3 cellular contexts compared by ENCODE assay signal in genomic region chr16:84410361-84411138, GRCh38.
TF ChIP-seq lines count a peak whose summit lies in the region.

No MANE protein-coding gene starts in this region.

TF ChIP-seq in HepG2, 621 proteins besides CTCF, POLR2A, EP300 and RAD21:
- TF ChIP-seq, protein P1, sequence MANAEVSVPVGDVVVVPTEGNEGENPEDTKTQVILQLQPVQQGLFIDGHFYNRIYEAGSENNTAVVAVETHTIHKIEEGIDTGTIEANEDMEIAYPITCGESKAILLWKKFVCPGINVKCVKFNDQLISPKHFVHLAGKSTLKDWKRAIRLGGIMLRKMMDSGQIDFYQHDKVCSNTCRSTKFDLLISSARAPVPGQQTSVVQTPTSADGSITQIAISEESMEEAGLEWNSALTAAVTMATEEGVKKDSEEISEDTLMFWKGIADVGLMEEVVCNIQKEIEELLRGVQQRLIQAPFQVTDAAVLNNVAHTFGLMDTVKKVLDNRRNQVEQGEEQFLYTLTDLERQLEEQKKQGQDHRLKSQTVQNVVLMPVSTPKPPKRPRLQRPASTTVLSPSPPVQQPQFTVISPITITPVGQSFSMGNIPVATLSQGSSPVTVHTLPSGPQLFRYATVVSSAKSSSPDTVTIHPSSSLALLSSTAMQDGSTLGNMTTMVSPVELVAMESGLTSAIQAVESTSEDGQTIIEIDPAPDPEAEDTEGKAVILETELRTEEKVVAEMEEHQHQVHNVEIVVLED (CRISPR knock-in tag; IDR thresholded peaks at IDR 0.05; ENCODE audit: borderline replicate concordance), result no peak
- TF ChIP-seq KLF12 (CRISPR knock-in tag; IDR thresholded peaks at IDR 0.05; ENCODE audit: borderline replicate concordance) (no peak), RFXANK (CRISPR knock-in tag; IDR thresholded peaks at IDR 0.05) (no peak), ZMYM3 (CRISPR knock-in tag; IDR thresholded peaks at IDR 0.05) (0 out of 2 replicates have a peak, but pooled peaks have one; percentile 40), ZNF768 (CRISPR knock-in tag; IDR thresholded peaks at IDR 0.05) (peak; percentile 98)
- TF ChIP-seq, protein P2, sequence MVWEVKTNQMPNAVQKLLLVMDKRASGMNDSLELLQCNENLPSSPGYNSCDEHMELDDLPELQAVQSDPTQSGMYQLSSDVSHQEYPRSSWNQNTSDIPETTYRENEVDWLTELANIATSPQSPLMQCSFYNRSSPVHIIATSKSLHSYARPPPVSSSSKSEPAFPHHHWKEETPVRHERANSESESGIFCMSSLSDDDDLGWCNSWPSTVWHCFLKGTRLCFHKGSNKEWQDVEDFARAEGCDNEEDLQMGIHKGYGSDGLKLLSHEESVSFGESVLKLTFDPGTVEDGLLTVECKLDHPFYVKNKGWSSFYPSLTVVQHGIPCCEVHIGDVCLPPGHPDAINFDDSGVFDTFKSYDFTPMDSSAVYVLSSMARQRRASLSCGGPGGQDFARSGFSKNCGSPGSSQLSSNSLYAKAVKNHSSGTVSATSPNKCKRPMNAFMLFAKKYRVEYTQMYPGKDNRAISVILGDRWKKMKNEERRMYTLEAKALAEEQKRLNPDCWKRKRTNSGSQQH (CRISPR knock-in tag; IDR thresholded peaks at IDR 0.05; ENCODE audit: low read depth), result no peak

TF ChIP-seq in K562, 482 proteins besides CTCF, POLR2A, EP300 and RAD21 (continues in another document):
- TF ChIP-seq RCOR1 (IDR thresholded peaks at IDR 0.05; ENCODE audit: borderline replicate concordance in 1 of 2, low read depth in 2 of 2, low read length in 2 of 2) (0 out of 4 replicates have a peak, but pooled peaks of 1 of the 2 experiments have one; percentile 21), ZNF408 (CRISPR knock-in tag; IDR thresholded peaks at IDR 0.05; ENCODE audit: low read depth) (no peak), KLF1 (tag; IDR thresholded peaks at IDR 0.05) (no peak), FOXK2 (conservative IDR thresholded peaks at IDR 0.05 in 1 of 2, IDR thresholded peaks at IDR 0.05 in 1 of 2; ENCODE audit: low read depth in 2 of 2) (no peak), ZFP36 (IDR thresholded peaks at IDR 0.05; ENCODE audit: low read depth, low read length, partially characterized antibody) (peak; percentile 89), NRF1 (conservative IDR thresholded peaks at IDR 0.05 in 1 of 2, IDR thresholded peaks at IDR 0.05 in 1 of 2) (no peak), STAG1 (CRISPR knock-in tag; IDR thresholded peaks at IDR 0.05; ENCODE audit: borderline replicate concordance) (no peak), PTRF (tag; IDR thresholded peaks at IDR 0.05) (no peak), MCM7 (IDR thresholded peaks at IDR 0.05) (no peak), GTF2F1 (IDR thresholded peaks at IDR 0.05; ENCODE audit: low read depth, low read length) (no peak), SUPT5H (IDR thresholded peaks at IDR 0.05) (no peak), E2F1 (CRISPR knock-in tag; IDR thresholded peaks at IDR 0.05) (no peak), PBX2 (CRISPR knock-in tag; IDR thresholded peaks at IDR 0.05; ENCODE audit: low read depth) (no peak), PBX2 (tag; conservative IDR thresholded peaks at IDR 0.05; ENCODE audit: low read depth) (peak; percentile 38; the same call in 1 of the 2 replicates), ZNF551 (CRISPR knock-in tag; IDR thresholded peaks at IDR 0.05) (no peak), MAFG (tag; conservative IDR thresholded peaks at IDR 0.05) (no peak), ZC3H4 (CRISPR knock-in tag; IDR thresholded peaks at IDR 0.05; ENCODE audit: borderline replicate concordance) (no peak)
- TF ChIP-seq, protein P3, sequence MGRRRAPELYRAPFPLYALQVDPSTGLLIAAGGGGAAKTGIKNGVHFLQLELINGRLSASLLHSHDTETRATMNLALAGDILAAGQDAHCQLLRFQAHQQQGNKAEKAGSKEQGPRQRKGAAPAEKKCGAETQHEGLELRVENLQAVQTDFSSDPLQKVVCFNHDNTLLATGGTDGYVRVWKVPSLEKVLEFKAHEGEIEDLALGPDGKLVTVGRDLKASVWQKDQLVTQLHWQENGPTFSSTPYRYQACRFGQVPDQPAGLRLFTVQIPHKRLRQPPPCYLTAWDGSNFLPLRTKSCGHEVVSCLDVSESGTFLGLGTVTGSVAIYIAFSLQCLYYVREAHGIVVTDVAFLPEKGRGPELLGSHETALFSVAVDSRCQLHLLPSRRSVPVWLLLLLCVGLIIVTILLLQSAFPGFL (CRISPR knock-in tag; IDR thresholded peaks at IDR 0.05), result no peak
- TF ChIP-seq, protein P4, sequence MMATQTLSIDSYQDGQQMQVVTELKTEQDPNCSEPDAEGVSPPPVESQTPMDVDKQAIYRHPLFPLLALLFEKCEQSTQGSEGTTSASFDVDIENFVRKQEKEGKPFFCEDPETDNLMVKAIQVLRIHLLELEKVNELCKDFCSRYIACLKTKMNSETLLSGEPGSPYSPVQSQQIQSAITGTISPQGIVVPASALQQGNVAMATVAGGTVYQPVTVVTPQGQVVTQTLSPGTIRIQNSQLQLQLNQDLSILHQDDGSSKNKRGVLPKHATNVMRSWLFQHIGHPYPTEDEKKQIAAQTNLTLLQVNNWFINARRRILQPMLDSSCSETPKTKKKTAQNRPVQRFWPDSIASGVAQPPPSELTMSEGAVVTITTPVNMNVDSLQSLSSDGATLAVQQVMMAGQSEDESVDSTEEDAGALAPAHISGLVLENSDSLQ (IDR thresholded peaks at IDR 0.05), result peak; percentile 23; the same call in 1 of the 2 replicates

TF ChIP-seq in HEK293T, 16 proteins besides CTCF, POLR2A, EP300 and RAD21:
- TF ChIP-seq SUZ12 (IDR thresholded peaks at IDR 0.05), result no peak
- TF ChIP-seq ELF4 (IDR thresholded peaks at IDR 0.05), result no peak
- no peak for TF ChIP-seq NFRKB (IDR thresholded peaks at IDR 0.05)
- TF ChIP-seq L3MBTL2 (conservative IDR thresholded peaks at IDR 0.05), result no peak
- no peak for TF ChIP-seq ARNT (IDR thresholded peaks at IDR 0.05)
- TF ChIP-seq FOXK2 (IDR thresholded peaks at IDR 0.05), result no peak
- TF ChIP-seq, protein P4 (IDR thresholded peaks at IDR 0.05), result no peak
